In the genomic region with DNA sequence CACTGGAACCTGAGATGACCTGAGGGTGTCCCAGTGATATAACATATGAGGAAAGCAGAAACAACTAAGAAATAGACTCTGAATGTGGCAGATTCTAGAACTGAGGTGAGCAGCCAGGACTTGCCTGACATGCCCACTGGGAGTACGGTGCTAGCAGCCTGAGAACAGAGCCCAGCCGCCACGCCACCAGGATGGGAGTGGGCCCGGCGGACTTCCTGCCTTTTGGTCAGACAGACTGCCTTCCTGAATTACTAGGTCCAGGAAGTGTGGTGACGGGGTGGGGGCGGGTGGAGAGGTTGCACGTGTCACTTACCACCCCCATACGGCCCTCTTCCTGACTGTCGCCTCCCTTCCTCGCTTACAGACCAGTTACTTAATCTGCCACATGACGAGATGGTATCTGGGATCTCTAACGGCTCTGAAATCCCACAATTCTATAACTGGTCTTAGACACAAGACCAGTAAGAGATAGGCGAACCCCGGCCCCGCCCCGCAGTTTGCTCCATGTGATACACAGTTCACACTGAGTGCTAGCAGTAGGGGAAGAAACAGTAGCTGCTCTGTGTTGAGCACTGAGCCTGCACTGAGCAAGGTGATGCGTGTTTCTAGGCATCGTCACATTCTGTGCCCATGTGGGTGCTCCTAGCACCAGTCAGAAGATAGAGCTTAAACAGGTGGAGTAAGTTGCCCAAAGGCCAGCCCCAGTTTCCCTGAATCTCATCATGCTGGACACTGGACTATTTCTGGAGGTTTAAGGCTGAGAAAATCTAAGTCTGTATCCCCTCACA, we compare ENCODE assay signal across 1 cellular context.
TF ChIP-seq lines count a peak whose summit lies in the region.

No MANE protein-coding gene starts in this region.

TF ChIP-seq in WTC11, 78 proteins besides CTCF, POLR2A, EP300 and RAD21 (continued from another document):
- TF ChIP-seq ZNF219 (CRISPR knock-in tag; IDR thresholded peaks at IDR 0.05; ENCODE audit: borderline replicate concordance) (no peak), SOX15 (CRISPR knock-in tag; IDR thresholded peaks at IDR 0.05) (no peak), ZNF138 (CRISPR knock-in tag; conservative IDR thresholded peaks at IDR 0.05) (no peak)
- TF ChIP-seq, protein P1, sequence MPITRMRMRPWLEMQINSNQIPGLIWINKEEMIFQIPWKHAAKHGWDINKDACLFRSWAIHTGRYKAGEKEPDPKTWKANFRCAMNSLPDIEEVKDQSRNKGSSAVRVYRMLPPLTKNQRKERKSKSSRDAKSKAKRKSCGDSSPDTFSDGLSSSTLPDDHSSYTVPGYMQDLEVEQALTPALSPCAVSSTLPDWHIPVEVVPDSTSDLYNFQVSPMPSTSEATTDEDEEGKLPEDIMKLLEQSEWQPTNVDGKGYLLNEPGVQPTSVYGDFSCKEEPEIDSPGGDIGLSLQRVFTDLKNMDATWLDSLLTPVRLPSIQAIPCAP (CRISPR knock-in tag; IDR thresholded peaks at IDR 0.05), result no peak
- TF ChIP-seq, protein P2, sequence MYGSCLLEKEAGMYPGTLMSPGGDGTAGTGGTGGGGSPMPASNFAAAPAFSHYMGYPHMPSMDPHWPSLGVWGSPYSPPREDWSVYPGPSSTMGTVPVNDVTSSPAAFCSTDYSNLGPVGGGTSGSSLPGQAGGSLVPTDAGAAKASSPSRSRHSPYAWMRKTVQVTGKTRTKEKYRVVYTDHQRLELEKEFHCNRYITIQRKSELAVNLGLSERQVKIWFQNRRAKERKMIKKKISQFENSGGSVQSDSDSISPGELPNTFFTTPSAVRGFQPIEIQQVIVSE (CRISPR knock-in tag; IDR thresholded peaks at IDR 0.05; ENCODE audit: borderline replicate concordance), result no peak
- TF ChIP-seq, protein P3, sequence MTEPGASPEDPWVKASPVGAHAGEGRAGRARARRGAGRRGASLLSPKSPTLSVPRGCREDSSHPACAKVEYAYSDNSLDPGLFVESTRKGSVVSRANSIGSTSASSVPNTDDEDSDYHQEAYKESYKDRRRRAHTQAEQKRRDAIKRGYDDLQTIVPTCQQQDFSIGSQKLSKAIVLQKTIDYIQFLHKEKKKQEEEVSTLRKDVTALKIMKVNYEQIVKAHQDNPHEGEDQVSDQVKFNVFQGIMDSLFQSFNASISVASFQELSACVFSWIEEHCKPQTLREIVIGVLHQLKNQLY (CRISPR knock-in tag; IDR thresholded peaks at IDR 0.05), result no peak
